Comparison of ENCODE assay signal across 1 cellular context in the genomic region with DNA sequence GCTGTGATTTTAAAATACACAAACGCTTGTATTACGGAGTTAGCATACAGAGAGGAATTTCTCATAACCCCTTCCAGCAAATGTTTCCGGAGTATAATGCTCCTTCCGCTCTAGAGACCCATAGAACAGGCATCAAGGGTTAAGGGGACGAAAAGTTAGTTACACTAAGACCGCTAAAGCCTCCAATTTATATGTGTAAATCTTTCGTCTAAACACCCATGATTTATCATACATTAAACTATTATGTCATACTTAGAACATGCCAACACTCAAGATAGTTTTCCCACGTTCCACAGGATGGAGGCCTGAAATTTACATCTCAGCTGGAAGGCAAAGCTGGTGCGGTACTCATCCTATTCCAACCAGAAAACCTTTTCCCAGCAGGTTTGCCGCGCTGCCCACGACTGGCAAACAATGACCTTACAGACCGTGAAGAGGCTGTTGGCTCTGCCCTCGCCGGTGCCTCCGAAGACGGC.
TF ChIP-seq lines count a peak whose summit lies in the region.

No MANE protein-coding gene starts in this region.

TF ChIP-seq in K562, 482 proteins besides CTCF, POLR2A, EP300 and RAD21:
- no peak for TF ChIP-seq ZNF668 (CRISPR knock-in tag; IDR thresholded peaks at IDR 0.05)
- no peak for TF ChIP-seq ZNF644 (tag; IDR thresholded peaks at IDR 0.05; ENCODE audit: low read depth)
- 0 out of 2 replicates have a peak, but pooled peaks have one; percentile 10 for TF ChIP-seq ATF3 (IDR thresholded peaks at IDR 0.05)
- TF ChIP-seq ATF3 (CRISPR knock-in tag; conservative IDR thresholded peaks at IDR 0.05) = no peak
- TF ChIP-seq HDAC8 (tag; IDR thresholded peaks at IDR 0.05) = no peak
- peak; percentile 72 for TF ChIP-seq GABPA (tag; conservative IDR thresholded peaks at IDR 0.05; ENCODE audit: low read depth)
- TF ChIP-seq ZBTB40 (IDR thresholded peaks at IDR 0.05) = peak; percentile 77
- TF ChIP-seq ZBTB40 (CRISPR knock-in tag; IDR thresholded peaks at IDR 0.05) = no peak
- TF ChIP-seq ZNF764 (CRISPR knock-in tag; IDR thresholded peaks at IDR 0.05; ENCODE audit: low read depth) = no peak
- TF ChIP-seq NR1H2 (CRISPR knock-in tag; IDR thresholded peaks at IDR 0.05) = 0 out of 2 replicates have a peak, but pooled peaks have one; percentile 35
- 0 out of 2 replicates have a peak, but pooled peaks have one; percentile 15 for TF ChIP-seq XRCC5 (IDR thresholded peaks at IDR 0.05; ENCODE audit: low read depth, low read length)
- TF ChIP-seq GTF2B (IDR thresholded peaks at IDR 0.05; ENCODE audit: extremely low read depth, insufficient read length) = no peak
- TF ChIP-seq MEIS2 (IDR thresholded peaks at IDR 0.05; ENCODE audit: partially characterized antibody) = no peak
- TF ChIP-seq MCM7 (IDR thresholded peaks at IDR 0.05) = no peak
- TF ChIP-seq ZBTB1 (CRISPR knock-in tag; IDR thresholded peaks at IDR 0.05; ENCODE audit: borderline replicate concordance, low read depth) = 0 out of 2 replicates have a peak, but pooled peaks have one; percentile 29
- TF ChIP-seq NR2C1 (IDR thresholded peaks at IDR 0.05) = peak; percentile 88
- peak; percentile 80 for TF ChIP-seq NR2C1 (tag; IDR thresholded peaks at IDR 0.05)
- no peak for TF ChIP-seq NELFE (IDR thresholded peaks at IDR 0.05; ENCODE audit: insufficient read depth, insufficient read length)
- no peak for TF ChIP-seq CHD4 (IDR thresholded peaks at IDR 0.05; ENCODE audit: insufficient read depth, insufficient replicate concordance, low read depth, low read length, poor library complexity, severe bottlenecking)
- TF ChIP-seq FOXM1 (IDR thresholded peaks at IDR 0.05; ENCODE audit: low read depth) = no peak
- no peak for TF ChIP-seq FOXM1 (CRISPR knock-in tag; IDR thresholded peaks at IDR 0.05; ENCODE audit: low read depth)
- 0 out of 2 replicates have a peak, but pooled peaks have one; percentile 42 for TF ChIP-seq ZNF589 (CRISPR knock-in tag; IDR thresholded peaks at IDR 0.05; ENCODE audit: low read depth)
- TF ChIP-seq RFX1 (IDR thresholded peaks at IDR 0.05) = no peak
- TF ChIP-seq C11orf30 (IDR thresholded peaks at IDR 0.05; ENCODE audit: low read depth) = no peak
- no peak for TF ChIP-seq NR2C2 (CRISPR knock-in tag; IDR thresholded peaks at IDR 0.05)
- TF ChIP-seq NR2C2 (tag; IDR thresholded peaks at IDR 0.05) = peak; percentile 88
